In genomic region chr2:167861574-167862193, GRCh38 we compare ENCODE assay signal across 24 cellular contexts.
DNase-seq lines count a peak whose midpoint lies in the region; ATAC-seq, FAIRE-seq and TF ChIP-seq lines count a peak whose summit lies in the region.
"Had no signal": no experiment of that assay in that cellular context is flagged by ENCODE, and none has a peak within 500 bp of the region (broad histone marks: within the 10 kb centered on the region; RNA-seq: fewer than 3 reads in every experiment).

No MANE protein-coding gene starts in this region.

- H3K4me1 Mint-ChIP-seq in natural killer cell treated with Interleukin-12 subunit alpha and Interleukin-12 subunit beta and Interleukin-15 and Interleukin-18, amount 100 ng/mL, for 72 hours (ENCODE audit: low read depth in 2 of 2), result peaks cover 19 to 22% of the 10 kb centered on the region in 2 donors
- no peaks in the 10 kb centered on the region for H3K4me1 Mint-ChIP-seq in natural killer cell
- H3K4me1 Mint-ChIP-seq: CD4-positive, alpha-beta memory T cell had no signal

- H2BK12ac ChIP-seq in H1 (ENCODE audit: low read depth, low read length), result peak overlapping the region; percentile 89

- no peak overlapping the region for H3K56ac ChIP-seq in H1 (replicated peaks; ENCODE audit: insufficient read length, low read depth, low read length)

- CTCF ChIA-PET in H1 (lab: Charles Lee; ENCODE audit: partially characterized antibody), result interaction anchor here (1.0 to 1.5 kb wide), 5 partner anchors 9 to 191 kb away, joined by 3 to 11 read pairs (median 3); no protein-coding TSS in a partner anchor

- H3K4me3 ChIP-seq in H1 (ENCODE audit: extremely low read depth in 1 of 4, insufficient read depth in 2 of 4, low read depth in 3 of 4, low read length in 4 of 4), result peak overlapping the region in 1 of 4 experiments; percentile 34; a peak in 1 of 8 replicates
- H3K4me3 ChIP-seq: BLaER1 treated with 17β-estradiol and CSF1 and Interleukin-3, amounts not matched to agents 10 nM and 100 nM; SJCRH30 had no signal

- H3K9me3 ChIP-seq in H1 (ENCODE audit: insufficient read depth in 2 of 2, low read depth in 1 of 2, low read length in 1 of 2), result peaks cover 15 to 17% of the 10 kb centered on the region in 2 experiments
- H3K9me3 ChIP-seq: BLaER1 treated with 17β-estradiol and CSF1 and Interleukin-3, amounts not matched to agents 10 nM and 100 nM; Caco-2; SJCRH30 had no signal

- no peak overlapping the region for H2AFZ ChIP-seq in H1 (ENCODE audit: low read length)

- peak overlapping the region; percentile 47 for H3K4me3 Mint-ChIP-seq in natural killer cell treated with Interleukin-12 subunit alpha and Interleukin-12 subunit beta and Interleukin-15 and Interleukin-18, amount 100 ng/mL, for 72 hours
- no peak overlapping the region for H3K4me3 Mint-ChIP-seq in natural killer cell
- H3K4me3 Mint-ChIP-seq: CD4-positive, alpha-beta memory T cell had no signal

- peak overlapping the region; percentile 75 for H4K5ac ChIP-seq in H1 (ENCODE audit: insufficient read length, low read depth, low read length)

- no peaks in the 10 kb centered on the region for H3K23me2 ChIP-seq in H1 (ENCODE audit: low read depth, low read length)

- POLR2A ChIA-PET in H1 (lab: Charles Lee; ENCODE audit: partially characterized antibody), result interaction anchor here (1.3 to 1.9 kb wide), 2 partner anchors 17 to 19 kb away, joined by 3 to 5 read pairs; no protein-coding TSS in a partner anchor

- peak overlapping the region; percentile 42 to 51 for H3K4me2 ChIP-seq in H1 (ENCODE audit: insufficient read depth in 1 of 2, low read depth in 2 of 2, low read length in 2 of 2)
- H3K4me2 ChIP-seq: KMS-11 had no signal

- H3K23ac ChIP-seq in H1 (ENCODE audit: insufficient read length), result no peak overlapping the region

- TF ChIP-seq RAD21 in H1 (IDR thresholded peaks at IDR 0.05 in 1 of 2, conservative IDR thresholded peaks at IDR 0.05 in 1 of 2; ENCODE audit: low read depth in 2 of 2, low read length in 2 of 2), result 0 out of 4 replicates have a peak, but pooled peaks of 1 of the 2 experiments have one; percentile 1

- peak; percentile 76 for FAIRE-seq in H1 (lab: Jason Lieb, UNC)
- FAIRE-seq: GM12891 had no signal

- H3K36me3 ChIP-seq in H1 (ENCODE audit: control insufficient read depth in 2 of 4, insufficient read depth in 4 of 4, low read length in 3 of 4), result peaks cover 0 to 14% (median 6%) of the 10 kb centered on the region in 4 experiments; a peak in 4 of 8 replicates
- H3K36me3 ChIP-seq: BLaER1 treated with 17β-estradiol and CSF1 and Interleukin-3, amounts not matched to agents 10 nM and 100 nM; SJCRH30 had no signal

- peak overlapping the region; percentile 82; the same call in 1 of the 2 replicates for H2AK5ac ChIP-seq in H1 (ENCODE audit: low read depth, low read length)

- H3K27me3 ChIP-seq in H1 (replicated peaks in 1 of 4; ENCODE audit: control insufficient read depth in 3 of 4, extremely low read depth in 1 of 4, insufficient read depth in 3 of 4, low read length in 3 of 4), result no peaks in the 10 kb centered on the region
- H3K27me3 ChIP-seq: BLaER1 treated with 17β-estradiol and CSF1 and Interleukin-3, amounts not matched to agents 10 nM and 100 nM; SJCRH30 had no signal

- no peak overlapping the region for H4K8ac ChIP-seq in H1 (ENCODE audit: extremely low read depth, insufficient read depth, low read length)

- peak overlapping the region; percentile 91 for H2BK5ac ChIP-seq in H1 (ENCODE audit: low read depth, low read length)

- H3K79me1 ChIP-seq in H1 (ENCODE audit: low read depth, low read length), result no peaks in the 10 kb centered on the region

- no peak overlapping the region for H2BK15ac ChIP-seq in H1 (ENCODE audit: low read length)

- no peaks in the 10 kb centered on the region for H3K79me2 ChIP-seq in H1 (ENCODE audit: control insufficient read depth in 1 of 2, insufficient read depth in 2 of 2, low read length in 2 of 2)

- H3K36me3 Mint-ChIP-seq in natural killer cell treated with Interleukin-12 subunit alpha and Interleukin-12 subunit beta and Interleukin-15 and Interleukin-18, amount 100 ng/mL, for 72 hours, result no peaks in the 10 kb centered on the region
- no peaks in the 10 kb centered on the region for H3K36me3 Mint-ChIP-seq in natural killer cell
- H3K36me3 Mint-ChIP-seq: CD4-positive, alpha-beta memory T cell had no signal

- H3K18ac ChIP-seq in H1 (ENCODE audit: extremely low read depth, low read length), result peak overlapping the region; percentile 74; the same call in 1 of the 2 replicates

- intact Hi-C loops in natural killer cell (cut with micrococcal nuclease), result no loop called here

- peak overlapping the region; percentile 21 for H2BK120ac ChIP-seq in H1 (replicated peaks; ENCODE audit: low read depth, low read length)

- peak overlapping the region; percentile 51; the same call in 1 of the 2 replicates for H3K27ac ChIP-seq in H1 (ENCODE audit: low read depth, low read length)
- H3K27ac ChIP-seq: 22Rv1, KMS-11 had no signal

- DNase-seq in natural killer cell treated with Interleukin-12 subunit alpha and Interleukin-12 subunit beta and Interleukin-15 and Interleukin-18, amount 100 ng/mL, for 72 hours (ENCODE audit: low spot score), result no peak
- DNase-seq in natural killer cell, result no peak
- no peak for DNase-seq in H1 (ENCODE audit: low read depth in 1 of 2, low spot score in 2 of 2)
- DNase-seq in iPS-NIHi11 (ENCODE audit: low spot score), result peak; percentile 31
- DNase-seq in activated CD4-positive, alpha-beta T cell treated with anti-CD3 and anti-CD28 coated beads, Interleukin-2, amount 50 U/mL, for 1 hour, result no peak
- DNase-seq in NCI-H510A treated with DMSO at 0.1 percent for 48 hours (lab: John Stamatoyannopoulos, UW), result no peak
- no peak for DNase-seq in amniotic stem cell (lab: John Stamatoyannopoulos, UW)
- DNase-seq: ACHN, Caco-2, DND-41, IMR-90, NCI-H1105 treated with DMSO at 0.1 percent for 48 hours, NCI-H2029 treated with DMSO at 0.1 percent for 48 hours, NCI-H226, NCI-H524, NCI-H82, OCI-M1, SJCRH30 had no signal

- ATAC-seq in natural killer cell treated with Interleukin-12 subunit alpha and Interleukin-12 subunit beta and Interleukin-15 and Interleukin-18, amount 100 ng/mL, for 72 hours, result no peak
- ATAC-seq in natural killer cell (no peak), GM21360 (IDR thresholded peaks at IDR 0.05; ENCODE audit: unreplicated experiment) (no peak)

- peak overlapping the region; percentile 68 to 86 for H3K27ac Mint-ChIP-seq in natural killer cell treated with Interleukin-12 subunit alpha and Interleukin-12 subunit beta and Interleukin-15 and Interleukin-18, amount 100 ng/mL, for 72 hours
- H3K27ac Mint-ChIP-seq in natural killer cell, result no peak overlapping the region
- H3K27ac Mint-ChIP-seq: CD4-positive, alpha-beta memory T cell had no signal

- H3K9ac ChIP-seq in H1 (replicated peaks in 1 of 4; ENCODE audit: extremely low read depth in 1 of 4, low read depth in 3 of 4, low read length in 3 of 4), result no peak overlapping the region
- H3K9ac ChIP-seq: BLaER1 treated with 17β-estradiol and CSF1 and Interleukin-3, amounts not matched to agents 10 nM and 100 nM; KMS-11 had no signal

- peaks cover 0 to 18% (median 3%) of the 10 kb centered on the region in 4 experiments; a peak in 5 of 7 replicates for H3K4me1 ChIP-seq in H1 (replicated peaks in 1 of 4; ENCODE audit: control insufficient read depth in 3 of 4, insufficient read depth in 4 of 4, low read length in 3 of 4)
- H3K4me1 ChIP-seq: Caco-2 had no signal

- 26% methylated on average over 2 of the region's 2 CpGs; no CpG with 5 or more reads in 1 of the 2 experiments for WGBS in H1 (ENCODE audit: extremely low coverage in 1 of 2, insufficient coverage in 1 of 2, insufficient read length in 1 of 2, insufficient replicate concordance in 2 of 2, low coverage in 1 of 2, low lambda C conversion rate in 2 of 2, missing lambda C conversion rate in 1 of 2), 2 experiments

- TF ChIP-seq CTCF in natural killer cell (IDR thresholded peaks at IDR 0.05) (no peak), H1 (IDR thresholded peaks at IDR 0.05; ENCODE audit: control extremely low read depth in 1 of 3, insufficient read depth in 1 of 3, low read depth in 1 of 3, low read length in 3 of 3) (no peak)

- no peak overlapping the region for H3K14ac ChIP-seq in H1 (ENCODE audit: insufficient read length)

- no peaks in the 10 kb centered on the region for H3K9me3 Mint-ChIP-seq in natural killer cell treated with Interleukin-12 subunit alpha and Interleukin-12 subunit beta and Interleukin-15 and Interleukin-18, amount 100 ng/mL, for 72 hours
- no peaks in the 10 kb centered on the region for H3K9me3 Mint-ChIP-seq in natural killer cell
- H3K9me3 Mint-ChIP-seq: CD4-positive, alpha-beta memory T cell had no signal

- TF ChIP-seq POLR2A in H1 (IDR thresholded peaks at IDR 0.05; ENCODE audit: control extremely low read depth in 1 of 2, low read depth in 2 of 2, low read length in 2 of 2), result peak in 1 of 2 experiments; percentile 29; a peak in 1 of 3 replicates

- no peaks in the 10 kb centered on the region for H4K20me1 ChIP-seq in H1 (replicated peaks in 1 of 2; ENCODE audit: control insufficient read depth in 1 of 2, insufficient read depth in 2 of 2, low read length in 2 of 2)
- H4K20me1 ChIP-seq: BLaER1 treated with 17β-estradiol and CSF1 and Interleukin-3, amounts not matched to agents 10 nM and 100 nM had no signal

- H4K91ac ChIP-seq in H1 (replicated peaks; ENCODE audit: insufficient read length, low read length), result peak overlapping the region; percentile 86

- no peak overlapping the region for H3K4ac ChIP-seq in H1 (replicated peaks; ENCODE audit: insufficient read length, low read depth, low read length)

- H2BK20ac ChIP-seq in H1 (ENCODE audit: low read length), result no peak overlapping the region

- TF ChIP-seq EP300 in H1 (IDR thresholded peaks at IDR 0.05; ENCODE audit: borderline replicate concordance in 1 of 2, low read depth in 2 of 2, low read length in 2 of 2), result peak in 1 of 2 experiments; percentile 90; a peak in 1 of 3 replicates

- H3K27me3 Mint-ChIP-seq in natural killer cell treated with Interleukin-12 subunit alpha and Interleukin-12 subunit beta and Interleukin-15 and Interleukin-18, amount 100 ng/mL, for 72 hours, result peaks cover 15 to 16% of the 10 kb centered on the region in 2 donors
- H3K27me3 Mint-ChIP-seq in natural killer cell (ENCODE audit: low read depth in 2 of 2), result peaks cover 0 to 8% of the 10 kb centered on the region in 2 donors

TF ChIP-seq in H1, 55 proteins besides CTCF, POLR2A, EP300 and RAD21 (continues in another document):
- TF ChIP-seq POLR2AphosphoS5 (IDR thresholded peaks at IDR 0.05; ENCODE audit: low read depth, low read length), result 0 out of 2 replicates have a peak, but pooled peaks have one; percentile 22
- peak; percentile 58; the same call in 1 of the 2 replicates for TF ChIP-seq TEAD4 (IDR thresholded peaks at IDR 0.05; ENCODE audit: low read depth, low read length)

Comparison
In these comparisons a context has a peak if more than half of its experiments do, and no peak if none do; other contexts are left out.
1. H3K27ac Mint-ChIP-seq: peak in natural killer cell treated with Interleukin-12 subunit alpha and Interleukin-12 subunit beta and Interleukin-15 and Interleukin-18, amount 100 ng/mL, for 72 hours (2 of 2); none in natural killer cell (0 of 2).